16 cellular contexts compared by ENCODE assay signal in the genomic region with DNA sequence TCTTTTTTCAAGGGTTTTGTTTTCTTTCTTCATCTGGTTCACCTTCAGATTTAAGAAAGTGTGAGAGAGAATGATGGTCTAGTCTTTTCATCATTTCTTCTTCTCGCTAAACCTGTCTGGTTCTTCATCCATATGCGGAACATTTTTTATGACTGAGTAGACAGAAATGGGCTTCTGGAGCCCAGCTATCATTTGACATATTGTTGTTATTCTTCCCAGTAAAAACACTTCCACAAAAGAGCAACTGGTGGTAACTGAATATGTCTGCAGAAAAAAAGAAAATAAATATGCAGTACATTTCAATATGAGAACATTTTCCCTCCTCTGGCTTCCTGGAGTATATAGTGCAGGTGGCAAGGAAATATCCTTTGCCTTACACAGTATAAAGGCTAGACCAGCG.
DNase-seq lines count a peak whose midpoint lies in the region; ATAC-seq and TF ChIP-seq lines count a peak whose summit lies in the region.
"Had no signal": no experiment of that assay in that cellular context is flagged by ENCODE, and none has a peak within 500 bp of the region (broad histone marks: within the 10 kb centered on the region; RNA-seq: fewer than 3 reads in every experiment).

No MANE protein-coding gene starts in this region.

- in situ Hi-C loops in mammary epithelial cell (cut with MboI; ENCODE audit: low sequenced_read_pairs in 2 of 2), result no loop called here

- H3K27me3 ChIP-seq in mammary epithelial cell (ENCODE audit: insufficient read depth, low read length), result no peaks in the 10 kb centered on the region
- no peaks in the 10 kb centered on the region for H3K27me3 ChIP-seq in breast epithelium
- no peaks in the 10 kb centered on the region for H3K27me3 ChIP-seq in esophagus muscularis mucosa
- no peaks in the 10 kb centered on the region for H3K27me3 ChIP-seq in upper lobe of right lung
- H3K27me3 ChIP-seq in body of pancreas, result no peaks in the 10 kb centered on the region
- H3K27me3 ChIP-seq: pancreas, tibial nerve had no signal

- H3K9me3 ChIP-seq in mammary epithelial cell (replicated peaks; ENCODE audit: insufficient read depth, low read length) (no peaks in the 10 kb centered on the region), breast epithelium (no peaks in the 10 kb centered on the region), esophagus muscularis mucosa (peaks cover 0 to 7% (median 2%) of the 10 kb centered on the region in 4 donors), upper lobe of right lung (no peaks in the 10 kb centered on the region), body of pancreas (peaks cover 0 to 3% (median 0%) of the 10 kb centered on the region in 3 donors)
- H3K9me3 ChIP-seq: pancreas had no signal

- no peaks in the 10 kb centered on the region for H4K20me1 ChIP-seq in mammary epithelial cell (ENCODE audit: insufficient read depth, low read length)

- peaks cover 8% of the 10 kb centered on the region for H3K9me3 Mint-ChIP-seq in nephron

- BruUV-seq in mammary epithelial cell (replicated peaks; lab: Mats Ljungman, UMichigan), result no TSS peak

- 98% methylated on average over 3 of the region's 3 CpGs for WGBS in mammary epithelial cell (ENCODE audit: low coverage, missing lambda C conversion rate)
- 45% methylated on average over 3 of the region's 3 CpGs for WGBS in esophagus muscularis mucosa
- WGBS in body of pancreas, 2 donors, result 78 to 79% methylated on average over 3 of the region's 3 CpGs

- H3K4me1 ChIP-seq in mammary epithelial cell (ENCODE audit: insufficient read depth, low read length) (peaks cover 9% of the 10 kb centered on the region), breast epithelium (no peaks in the 10 kb centered on the region), esophagus muscularis mucosa (peaks cover 0 to 21% (median 21%) of the 10 kb centered on the region in 4 donors), upper lobe of right lung (peaks cover 13% of the 10 kb centered on the region), body of pancreas (no peaks in the 10 kb centered on the region)
- H3K4me1 ChIP-seq: pancreas had no signal

- no peak overlapping the region for H3K4me3 ChIP-seq in mammary epithelial cell (replicated peaks in 1 of 3; ENCODE audit: insufficient read depth in 1 of 3, low read depth in 2 of 3, low read length in 3 of 3)
- H3K4me3 ChIP-seq in breast epithelium, result peak overlapping the region in 1 of 3 donors; percentile 7
- H3K4me3 ChIP-seq in esophagus muscularis mucosa, result peak overlapping the region in 3 of 4 donors; percentile 22 to 30 (median 23)
- peak overlapping the region; percentile 9 for H3K4me3 ChIP-seq in upper lobe of right lung
- no peak overlapping the region for H3K4me3 ChIP-seq in body of pancreas
- H3K4me3 ChIP-seq: pancreas, tibial nerve had no signal

- ATAC-seq in upper lobe of right lung (no peak), HG03175 (IDR thresholded peaks at IDR 0.05; ENCODE audit: unreplicated experiment) (no peak), body of pancreas (no peak)
- ATAC-seq: activated CD4-positive, CD25-positive, alpha-beta regulatory T cell treated with anti-CD3 and anti-CD28 coated beads, Interleukin-2, amount 50 U/mL, for 24 hours had no signal

- H3K27ac Mint-ChIP-seq in nephron, result peak overlapping the region; percentile 95 to 100 (median 98)
- H3K27ac Mint-ChIP-seq: activated naive CD8-positive, alpha-beta T cell had no signal

- H3K27me3 Mint-ChIP-seq in nephron (ENCODE audit: low read depth), result peaks cover 5% of the 10 kb centered on the region

- dilution Hi-C loops in mammary epithelial cell (cut with HindIII; ENCODE audit: low sequenced_read_pairs), result no loop called here

- H3K36me3 Mint-ChIP-seq in nephron (ENCODE audit: low read depth), result no peaks in the 10 kb centered on the region
- H3K36me3 Mint-ChIP-seq: activated naive CD8-positive, alpha-beta T cell had no signal

- CTCF ChIA-PET in mammary epithelial cell (lab: Charles Lee; ENCODE audit: low non-redundant PET), result no interaction called here

- TF ChIP-seq EP300 in esophagus muscularis mucosa (IDR thresholded peaks at IDR 0.05), result no peak

- TF ChIP-seq POLR2A in breast epithelium (IDR thresholded peaks at IDR 0.05), result no peak
- no peak for TF ChIP-seq POLR2A in esophagus muscularis mucosa (IDR thresholded peaks at IDR 0.05; ENCODE audit: low read depth)
- no peak for TF ChIP-seq POLR2A in body of pancreas (IDR thresholded peaks at IDR 0.05)

- H3K36me3 ChIP-seq in mammary epithelial cell (ENCODE audit: insufficient read depth, low read length) (no peaks in the 10 kb centered on the region), breast epithelium (no peaks in the 10 kb centered on the region), esophagus muscularis mucosa (no peaks in the 10 kb centered on the region), upper lobe of right lung (no peaks in the 10 kb centered on the region), body of pancreas (replicated peaks in 1 of 2; ENCODE audit: insufficient read depth in 1 of 2, low read depth in 2 of 2) (no peaks in the 10 kb centered on the region)
- H3K36me3 ChIP-seq: pancreas, tibial nerve had no signal

- peak overlapping the region; percentile 69 for H2AFZ ChIP-seq in mammary epithelial cell (ENCODE audit: low read depth, low read length)

- H3K27ac ChIP-seq in mammary epithelial cell (ENCODE audit: insufficient read depth, low read depth, low read length) (no peak overlapping the region), breast epithelium (peak overlapping the region in 1 of 2 donors; percentile 25), esophagus muscularis mucosa (replicated peaks in 1 of 4) (peak overlapping the region; percentile 71 to 80 (median 76)), upper lobe of right lung (peak overlapping the region; percentile 70), body of pancreas (no peak overlapping the region)
- H3K27ac ChIP-seq: pancreas had no signal

- intact Hi-C loops in mammary epithelial cell (cut with micrococcal nuclease), result no loop called here
- intact Hi-C loops in breast epithelium (cut with DNase I; ENCODE audit: low total_unique reads), result no loop called here
- intact Hi-C loops in esophagus muscularis mucosa (cut with DNase I), result no loop called here
- intact Hi-C loops in upper lobe of right lung (cut with DNase I), result no loop called here
- intact Hi-C loops in body of pancreas (cut with DNase I), result no loop called here

- H3K9ac ChIP-seq in mammary epithelial cell (ENCODE audit: insufficient read depth, low read length), result no peak overlapping the region

- H3K4me1 Mint-ChIP-seq in nephron, result peaks cover 28% of the 10 kb centered on the region
- H3K4me1 Mint-ChIP-seq: CD8-positive, alpha-beta memory T cell had no signal

- no peak overlapping the region for H3K4me2 ChIP-seq in mammary epithelial cell (ENCODE audit: insufficient read depth, low read depth, low read length)

- DNase-seq in mammary epithelial cell, result no peak
- DNase-seq in breast epithelium (ENCODE audit: low spot score in 2 of 2), result no peak
- no peak for DNase-seq in esophagus muscularis mucosa (ENCODE audit: extremely low spot score)
- DNase-seq in upper lobe of right lung, result no peak
- DNase-seq in body of pancreas, result no peak
- no peak for DNase-seq in stimulated activated CD4-positive, alpha-beta T cell treated with anti-CD3 and anti-CD28 coated beads, Interleukin-4, amount 100 ng/mL, for 24 hours
- DNase-seq: 8988T; CD8-positive, alpha-beta memory T cell; NCI-H446 treated with DMSO at 0.1 percent for 48 hours; pancreas; stimulated activated CD4-positive, alpha-beta T cell treated with anti-CD3 and anti-CD28 coated beads, Interleukin-15, amount 100 ng/mL, for 24 hours had no signal

- no peak for TF ChIP-seq CTCF in mammary epithelial cell (conservative IDR thresholded peaks at IDR 0.05 in 1 of 2, IDR thresholded peaks at IDR 0.05 in 1 of 2; ENCODE audit: extremely low read depth in 1 of 2, insufficient read depth in 1 of 2, low read depth in 1 of 2, low read length in 2 of 2)
- no peak for TF ChIP-seq CTCF in breast epithelium (IDR thresholded peaks at IDR 0.05)
- no peak for TF ChIP-seq CTCF in esophagus muscularis mucosa (IDR thresholded peaks at IDR 0.05)
- no peak for TF ChIP-seq CTCF in nephron (IDR thresholded peaks at IDR 0.05; ENCODE audit: unreplicated experiment in 3 of 3)
- TF ChIP-seq CTCF in upper lobe of right lung (IDR thresholded peaks at IDR 0.05), result no peak
- TF ChIP-seq CTCF in body of pancreas (IDR thresholded peaks at IDR 0.05), result no peak

- H3K79me2 ChIP-seq in mammary epithelial cell (ENCODE audit: insufficient read depth, low read length), result no peaks in the 10 kb centered on the region

- peak overlapping the region in 1 of 3 experiments; percentile 33 for H3K4me3 Mint-ChIP-seq in nephron
- H3K4me3 Mint-ChIP-seq: activated naive CD8-positive, alpha-beta T cell; CD8-positive, alpha-beta memory T cell had no signal

Comparison
In these comparisons a context has a peak if more than half of its experiments do, and no peak if none do; other contexts are left out.
1. H3K27ac ChIP-seq: peak in esophagus muscularis mucosa (4 of 4) and upper lobe of right lung (single experiment); none in mammary epithelial cell (single experiment) and body of pancreas (0 of 4).
2. H3K4me3 ChIP-seq: peak in esophagus muscularis mucosa (3 of 4) and upper lobe of right lung (single experiment); none in mammary epithelial cell (0 of 3) and body of pancreas (0 of 2).